Comparison of ENCODE assay signal across 1 cellular context in the genomic region with DNA sequence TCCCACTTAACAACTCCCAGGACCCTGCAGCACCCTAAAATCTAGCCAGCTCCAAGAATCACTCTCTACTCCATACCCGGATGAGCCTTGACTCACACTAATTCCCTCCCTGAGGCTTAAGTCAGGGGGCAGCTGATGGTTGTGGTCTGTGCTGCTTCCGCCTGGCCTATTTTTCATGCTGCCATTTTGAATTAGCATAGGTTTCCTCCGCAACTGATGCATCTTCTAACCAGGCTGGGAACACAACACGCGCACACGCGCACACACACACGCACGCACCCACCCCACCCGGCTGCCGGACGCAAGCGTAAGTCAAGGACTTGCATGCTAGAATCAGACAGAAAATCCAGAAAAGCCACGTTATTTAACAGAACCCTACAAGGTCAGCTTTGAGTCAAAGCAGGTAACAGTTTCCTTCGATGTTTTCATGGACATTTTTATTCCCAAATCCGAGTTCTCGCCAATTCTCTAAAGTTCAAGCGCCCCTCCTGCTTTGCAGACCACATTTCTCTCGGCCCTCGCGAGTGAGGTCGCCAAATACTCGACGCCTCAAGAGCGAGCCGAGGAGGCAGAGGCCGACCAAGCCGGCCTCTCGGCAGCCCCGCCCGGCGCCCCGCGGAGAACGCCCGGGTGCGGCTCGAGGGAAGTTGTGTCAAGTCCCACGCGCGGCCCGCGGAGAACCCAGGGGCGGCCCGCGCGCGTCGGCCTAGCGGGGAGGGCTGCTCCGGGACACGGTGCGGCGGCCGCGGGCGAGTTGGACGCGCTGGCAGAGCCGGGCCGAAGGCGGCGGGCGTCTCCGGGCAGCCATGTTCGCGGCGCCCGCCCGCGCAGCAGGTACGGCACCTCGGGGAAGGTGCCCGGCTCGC.
A peak's percentile ranks its signal among the peaks of the same experiment; 100 is the strongest.
TF ChIP-seq lines count a peak whose summit lies in the region.

No MANE protein-coding gene starts in this region.

TF ChIP-seq in HepG2, 621 proteins besides CTCF, POLR2A, EP300 and RAD21 (continues in another document):
- no peak for TF ChIP-seq KLF16 (CRISPR knock-in tag; IDR thresholded peaks at IDR 0.05)
- TF ChIP-seq, protein P1, sequence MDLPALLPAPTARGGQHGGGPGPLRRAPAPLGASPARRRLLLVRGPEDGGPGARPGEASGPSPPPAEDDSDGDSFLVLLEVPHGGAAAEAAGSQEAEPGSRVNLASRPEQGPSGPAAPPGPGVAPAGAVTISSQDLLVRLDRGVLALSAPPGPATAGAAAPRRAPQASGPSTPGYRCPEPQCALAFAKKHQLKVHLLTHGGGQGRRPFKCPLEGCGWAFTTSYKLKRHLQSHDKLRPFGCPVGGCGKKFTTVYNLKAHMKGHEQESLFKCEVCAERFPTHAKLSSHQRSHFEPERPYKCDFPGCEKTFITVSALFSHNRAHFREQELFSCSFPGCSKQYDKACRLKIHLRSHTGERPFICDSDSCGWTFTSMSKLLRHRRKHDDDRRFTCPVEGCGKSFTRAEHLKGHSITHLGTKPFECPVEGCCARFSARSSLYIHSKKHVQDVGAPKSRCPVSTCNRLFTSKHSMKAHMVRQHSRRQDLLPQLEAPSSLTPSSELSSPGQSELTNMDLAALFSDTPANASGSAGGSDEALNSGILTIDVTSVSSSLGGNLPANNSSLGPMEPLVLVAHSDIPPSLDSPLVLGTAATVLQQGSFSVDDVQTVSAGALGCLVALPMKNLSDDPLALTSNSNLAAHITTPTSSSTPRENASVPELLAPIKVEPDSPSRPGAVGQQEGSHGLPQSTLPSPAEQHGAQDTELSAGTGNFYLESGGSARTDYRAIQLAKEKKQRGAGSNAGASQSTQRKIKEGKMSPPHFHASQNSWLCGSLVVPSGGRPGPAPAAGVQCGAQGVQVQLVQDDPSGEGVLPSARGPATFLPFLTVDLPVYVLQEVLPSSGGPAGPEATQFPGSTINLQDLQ (CRISPR knock-in tag; IDR thresholded peaks at IDR 0.05) = no peak
- 0 out of 2 replicates have a peak, but pooled peaks have one; percentile 20 for TF ChIP-seq MYC (CRISPR knock-in tag; IDR thresholded peaks at IDR 0.05; ENCODE audit: borderline replicate concordance)
- no peak for TF ChIP-seq ZFP36L2 (CRISPR knock-in tag; IDR thresholded peaks at IDR 0.05)
- TF ChIP-seq ZNF737 (CRISPR knock-in tag; IDR thresholded peaks at IDR 0.05; ENCODE audit: borderline replicate concordance) = no peak
- no peak for TF ChIP-seq TBX3 (IDR thresholded peaks at IDR 0.05; ENCODE audit: borderline replicate concordance)
- no peak for TF ChIP-seq NCOA2 (CRISPR knock-in tag; IDR thresholded peaks at IDR 0.05)
- no peak for TF ChIP-seq ZNF333 (CRISPR knock-in tag; IDR thresholded peaks at IDR 0.05; ENCODE audit: borderline replicate concordance)
- TF ChIP-seq DPF2 (CRISPR knock-in tag; IDR thresholded peaks at IDR 0.05; ENCODE audit: borderline replicate concordance, low read depth) = no peak
- TF ChIP-seq NFIC (IDR thresholded peaks at IDR 0.05; ENCODE audit: low read length) = no peak
- TF ChIP-seq STAT5B (CRISPR knock-in tag; IDR thresholded peaks at IDR 0.05) = no peak
- TF ChIP-seq ZNF772 (CRISPR knock-in tag; IDR thresholded peaks at IDR 0.05) = no peak
- TF ChIP-seq, protein P2, sequence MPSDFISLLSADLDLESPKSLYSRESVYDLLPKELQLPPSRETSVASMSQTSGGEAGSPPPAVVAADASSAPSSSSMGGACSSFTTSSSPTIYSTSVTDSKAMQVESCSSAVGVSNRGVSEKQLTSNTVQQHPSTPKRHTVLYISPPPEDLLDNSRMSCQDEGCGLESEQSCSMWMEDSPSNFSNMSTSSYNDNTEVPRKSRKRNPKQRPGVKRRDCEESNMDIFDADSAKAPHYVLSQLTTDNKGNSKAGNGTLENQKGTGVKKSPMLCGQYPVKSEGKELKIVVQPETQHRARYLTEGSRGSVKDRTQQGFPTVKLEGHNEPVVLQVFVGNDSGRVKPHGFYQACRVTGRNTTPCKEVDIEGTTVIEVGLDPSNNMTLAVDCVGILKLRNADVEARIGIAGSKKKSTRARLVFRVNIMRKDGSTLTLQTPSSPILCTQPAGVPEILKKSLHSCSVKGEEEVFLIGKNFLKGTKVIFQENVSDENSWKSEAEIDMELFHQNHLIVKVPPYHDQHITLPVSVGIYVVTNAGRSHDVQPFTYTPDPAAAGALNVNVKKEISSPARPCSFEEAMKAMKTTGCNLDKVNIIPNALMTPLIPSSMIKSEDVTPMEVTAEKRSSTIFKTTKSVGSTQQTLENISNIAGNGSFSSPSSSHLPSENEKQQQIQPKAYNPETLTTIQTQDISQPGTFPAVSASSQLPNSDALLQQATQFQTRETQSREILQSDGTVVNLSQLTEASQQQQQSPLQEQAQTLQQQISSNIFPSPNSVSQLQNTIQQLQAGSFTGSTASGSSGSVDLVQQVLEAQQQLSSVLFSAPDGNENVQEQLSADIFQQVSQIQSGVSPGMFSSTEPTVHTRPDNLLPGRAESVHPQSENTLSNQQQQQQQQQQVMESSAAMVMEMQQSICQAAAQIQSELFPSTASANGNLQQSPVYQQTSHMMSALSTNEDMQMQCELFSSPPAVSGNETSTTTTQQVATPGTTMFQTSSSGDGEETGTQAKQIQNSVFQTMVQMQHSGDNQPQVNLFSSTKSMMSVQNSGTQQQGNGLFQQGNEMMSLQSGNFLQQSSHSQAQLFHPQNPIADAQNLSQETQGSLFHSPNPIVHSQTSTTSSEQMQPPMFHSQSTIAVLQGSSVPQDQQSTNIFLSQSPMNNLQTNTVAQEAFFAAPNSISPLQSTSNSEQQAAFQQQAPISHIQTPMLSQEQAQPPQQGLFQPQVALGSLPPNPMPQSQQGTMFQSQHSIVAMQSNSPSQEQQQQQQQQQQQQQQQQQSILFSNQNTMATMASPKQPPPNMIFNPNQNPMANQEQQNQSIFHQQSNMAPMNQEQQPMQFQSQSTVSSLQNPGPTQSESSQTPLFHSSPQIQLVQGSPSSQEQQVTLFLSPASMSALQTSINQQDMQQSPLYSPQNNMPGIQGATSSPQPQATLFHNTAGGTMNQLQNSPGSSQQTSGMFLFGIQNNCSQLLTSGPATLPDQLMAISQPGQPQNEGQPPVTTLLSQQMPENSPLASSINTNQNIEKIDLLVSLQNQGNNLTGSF (CRISPR knock-in tag; IDR thresholded peaks at IDR 0.05) = peak; percentile 54; the same call in 1 of the 2 replicates
- TF ChIP-seq, protein P3, sequence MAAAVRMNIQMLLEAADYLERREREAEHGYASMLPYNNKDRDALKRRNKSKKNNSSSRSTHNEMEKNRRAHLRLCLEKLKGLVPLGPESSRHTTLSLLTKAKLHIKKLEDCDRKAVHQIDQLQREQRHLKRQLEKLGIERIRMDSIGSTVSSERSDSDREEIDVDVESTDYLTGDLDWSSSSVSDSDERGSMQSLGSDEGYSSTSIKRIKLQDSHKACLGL (CRISPR knock-in tag; IDR thresholded peaks at IDR 0.05) = no peak
- no peak for TF ChIP-seq MZF1 (CRISPR knock-in tag; IDR thresholded peaks at IDR 0.05; ENCODE audit: borderline replicate concordance)
- TF ChIP-seq DNMT1 (CRISPR knock-in tag; IDR thresholded peaks at IDR 0.05) = no peak
- TF ChIP-seq HMG20B (CRISPR knock-in tag; conservative IDR thresholded peaks at IDR 0.05) = no peak
- TF ChIP-seq, protein P4, sequence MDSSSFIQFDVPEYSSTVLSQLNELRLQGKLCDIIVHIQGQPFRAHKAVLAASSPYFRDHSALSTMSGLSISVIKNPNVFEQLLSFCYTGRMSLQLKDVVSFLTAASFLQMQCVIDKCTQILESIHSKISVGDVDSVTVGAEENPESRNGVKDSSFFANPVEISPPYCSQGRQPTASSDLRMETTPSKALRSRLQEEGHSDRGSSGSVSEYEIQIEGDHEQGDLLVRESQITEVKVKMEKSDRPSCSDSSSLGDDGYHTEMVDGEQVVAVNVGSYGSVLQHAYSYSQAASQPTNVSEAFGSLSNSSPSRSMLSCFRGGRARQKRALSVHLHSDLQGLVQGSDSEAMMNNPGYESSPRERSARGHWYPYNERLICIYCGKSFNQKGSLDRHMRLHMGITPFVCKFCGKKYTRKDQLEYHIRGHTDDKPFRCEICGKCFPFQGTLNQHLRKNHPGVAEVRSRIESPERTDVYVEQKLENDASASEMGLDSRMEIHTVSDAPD (CRISPR knock-in tag; IDR thresholded peaks at IDR 0.05) = peak; percentile 30; the same call in 1 of the 2 replicates
- TF ChIP-seq ZNF674 (CRISPR knock-in tag; IDR thresholded peaks at IDR 0.05; ENCODE audit: low read depth) = no peak
- no peak for TF ChIP-seq ZFP62 (CRISPR knock-in tag; IDR thresholded peaks at IDR 0.05)
- no peak for TF ChIP-seq JUN (CRISPR knock-in tag; IDR thresholded peaks at IDR 0.05)
- no peak; the same call in none of the 2 replicates for TF ChIP-seq HOXA3 (CRISPR knock-in tag; IDR thresholded peaks at IDR 0.05)
- TF ChIP-seq, protein P5, sequence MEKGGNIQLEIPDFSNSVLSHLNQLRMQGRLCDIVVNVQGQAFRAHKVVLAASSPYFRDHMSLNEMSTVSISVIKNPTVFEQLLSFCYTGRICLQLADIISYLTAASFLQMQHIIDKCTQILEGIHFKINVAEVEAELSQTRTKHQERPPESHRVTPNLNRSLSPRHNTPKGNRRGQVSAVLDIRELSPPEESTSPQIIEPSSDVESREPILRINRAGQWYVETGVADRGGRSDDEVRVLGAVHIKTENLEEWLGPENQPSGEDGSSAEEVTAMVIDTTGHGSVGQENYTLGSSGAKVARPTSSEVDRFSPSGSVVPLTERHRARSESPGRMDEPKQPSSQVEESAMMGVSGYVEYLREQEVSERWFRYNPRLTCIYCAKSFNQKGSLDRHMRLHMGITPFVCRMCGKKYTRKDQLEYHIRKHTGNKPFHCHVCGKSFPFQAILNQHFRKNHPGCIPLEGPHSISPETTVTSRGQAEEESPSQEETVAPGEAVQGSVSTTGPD (CRISPR knock-in tag; IDR thresholded peaks at IDR 0.05) = no peak
- TF ChIP-seq NR1H2 (CRISPR knock-in tag; IDR thresholded peaks at IDR 0.05; ENCODE audit: borderline replicate concordance, low read depth) = no peak
- TF ChIP-seq, protein P6, sequence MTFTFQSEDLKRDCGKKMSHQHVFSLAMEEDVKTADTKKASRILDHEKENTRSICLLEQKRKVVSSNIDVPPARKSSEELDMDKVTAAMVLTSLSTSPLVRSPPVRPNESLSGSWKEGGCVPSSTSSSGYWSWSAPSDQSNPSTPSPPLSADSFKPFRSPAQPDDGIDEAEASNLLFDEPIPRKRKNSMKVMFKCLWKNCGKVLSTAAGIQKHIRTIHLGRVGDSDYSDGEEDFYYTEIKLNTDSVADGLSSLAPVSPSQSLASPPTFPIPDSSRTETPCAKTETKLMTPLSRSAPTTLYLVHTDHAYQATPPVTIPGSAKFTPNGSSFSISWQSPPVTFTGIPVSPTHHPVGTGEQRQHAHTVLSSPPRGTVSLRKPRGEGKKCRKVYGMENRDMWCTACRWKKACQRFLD (CRISPR knock-in tag; IDR thresholded peaks at IDR 0.05; ENCODE audit: borderline replicate concordance) = 0 out of 2 replicates have a peak, but pooled peaks have one; percentile 12
- TF ChIP-seq KDM3A (CRISPR knock-in tag; IDR thresholded peaks at IDR 0.05; ENCODE audit: low read depth) = 0 out of 2 replicates have a peak, but pooled peaks have one; percentile 33
- no peak for TF ChIP-seq DR1 (CRISPR knock-in tag; IDR thresholded peaks at IDR 0.05)
- TF ChIP-seq MBNL3 (CRISPR knock-in tag; conservative IDR thresholded peaks at IDR 0.05) = no peak
- no peak for TF ChIP-seq FOXP1 (IDR thresholded peaks at IDR 0.05)
- TF ChIP-seq FOXP1 (CRISPR knock-in tag; IDR thresholded peaks at IDR 0.05) = no peak
- TF ChIP-seq, protein P7, sequence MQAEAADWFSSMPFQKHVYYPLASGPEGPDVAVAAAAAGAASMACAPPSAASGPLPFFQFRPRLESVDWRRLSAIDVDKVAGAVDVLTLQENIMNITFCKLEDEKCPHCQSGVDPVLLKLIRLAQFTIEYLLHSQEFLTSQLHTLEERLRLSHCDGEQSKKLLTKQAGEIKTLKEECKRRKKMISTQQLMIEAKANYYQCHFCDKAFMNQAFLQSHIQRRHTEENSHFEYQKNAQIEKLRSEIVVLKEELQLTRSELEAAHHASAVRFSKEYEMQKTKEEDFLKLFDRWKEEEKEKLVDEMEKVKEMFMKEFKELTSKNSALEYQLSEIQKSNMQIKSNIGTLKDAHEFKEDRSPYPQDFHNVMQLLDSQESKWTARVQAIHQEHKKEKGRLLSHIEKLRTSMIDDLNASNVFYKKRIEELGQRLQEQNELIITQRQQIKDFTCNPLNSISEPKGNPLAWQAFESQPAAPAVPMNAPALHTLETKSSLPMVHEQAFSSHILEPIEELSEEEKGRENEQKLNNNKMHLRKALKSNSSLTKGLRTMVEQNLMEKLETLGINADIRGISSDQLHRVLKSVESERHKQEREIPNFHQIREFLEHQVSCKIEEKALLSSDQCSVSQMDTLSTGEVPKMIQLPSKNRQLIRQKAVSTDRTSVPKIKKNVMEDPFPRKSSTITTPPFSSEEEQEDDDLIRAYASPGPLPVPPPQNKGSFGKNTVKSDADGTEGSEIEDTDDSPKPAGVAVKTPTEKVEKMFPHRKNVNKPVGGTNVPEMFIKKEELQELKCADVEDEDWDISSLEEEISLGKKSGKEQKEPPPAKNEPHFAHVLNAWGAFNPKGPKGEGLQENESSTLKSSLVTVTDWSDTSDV (CRISPR knock-in tag; IDR thresholded peaks at IDR 0.05) = no peak
- TF ChIP-seq KDM4B (CRISPR knock-in tag; IDR thresholded peaks at IDR 0.05) = no peak
- TF ChIP-seq, protein P8, sequence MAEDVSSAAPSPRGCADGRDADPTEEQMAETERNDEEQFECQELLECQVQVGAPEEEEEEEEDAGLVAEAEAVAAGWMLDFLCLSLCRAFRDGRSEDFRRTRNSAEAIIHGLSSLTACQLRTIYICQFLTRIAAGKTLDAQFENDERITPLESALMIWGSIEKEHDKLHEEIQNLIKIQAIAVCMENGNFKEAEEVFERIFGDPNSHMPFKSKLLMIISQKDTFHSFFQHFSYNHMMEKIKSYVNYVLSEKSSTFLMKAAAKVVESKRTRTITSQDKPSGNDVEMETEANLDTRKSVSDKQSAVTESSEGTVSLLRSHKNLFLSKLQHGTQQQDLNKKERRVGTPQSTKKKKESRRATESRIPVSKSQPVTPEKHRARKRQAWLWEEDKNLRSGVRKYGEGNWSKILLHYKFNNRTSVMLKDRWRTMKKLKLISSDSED (CRISPR knock-in tag; IDR thresholded peaks at IDR 0.05) = no peak; the same call in 1 of the 2 replicates
- no peak; the same call in none of the 2 replicates for TF ChIP-seq ZSCAN21 (CRISPR knock-in tag; IDR thresholded peaks at IDR 0.05; ENCODE audit: borderline replicate concordance)
- TF ChIP-seq HNRNPK (IDR thresholded peaks at IDR 0.05; ENCODE audit: low read depth, low read length, poor library complexity, severe bottlenecking) = no peak
- TF ChIP-seq, protein P9, sequence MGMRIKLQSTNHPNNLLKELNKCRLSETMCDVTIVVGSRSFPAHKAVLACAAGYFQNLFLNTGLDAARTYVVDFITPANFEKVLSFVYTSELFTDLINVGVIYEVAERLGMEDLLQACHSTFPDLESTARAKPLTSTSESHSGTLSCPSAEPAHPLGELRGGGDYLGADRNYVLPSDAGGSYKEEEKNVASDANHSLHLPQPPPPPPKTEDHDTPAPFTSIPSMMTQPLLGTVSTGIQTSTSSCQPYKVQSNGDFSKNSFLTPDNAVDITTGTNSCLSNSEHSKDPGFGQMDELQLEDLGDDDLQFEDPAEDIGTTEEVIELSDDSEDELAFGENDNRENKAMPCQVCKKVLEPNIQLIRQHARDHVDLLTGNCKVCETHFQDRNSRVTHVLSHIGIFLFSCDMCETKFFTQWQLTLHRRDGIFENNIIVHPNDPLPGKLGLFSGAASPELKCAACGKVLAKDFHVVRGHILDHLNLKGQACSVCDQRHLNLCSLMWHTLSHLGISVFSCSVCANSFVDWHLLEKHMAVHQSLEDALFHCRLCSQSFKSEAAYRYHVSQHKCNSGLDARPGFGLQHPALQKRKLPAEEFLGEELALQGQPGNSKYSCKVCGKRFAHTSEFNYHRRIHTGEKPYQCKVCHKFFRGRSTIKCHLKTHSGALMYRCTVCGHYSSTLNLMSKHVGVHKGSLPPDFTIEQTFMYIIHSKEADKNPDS (CRISPR knock-in tag; IDR thresholded peaks at IDR 0.05) = no peak
